10 cellular contexts compared by ENCODE assay signal in the genomic region with DNA sequence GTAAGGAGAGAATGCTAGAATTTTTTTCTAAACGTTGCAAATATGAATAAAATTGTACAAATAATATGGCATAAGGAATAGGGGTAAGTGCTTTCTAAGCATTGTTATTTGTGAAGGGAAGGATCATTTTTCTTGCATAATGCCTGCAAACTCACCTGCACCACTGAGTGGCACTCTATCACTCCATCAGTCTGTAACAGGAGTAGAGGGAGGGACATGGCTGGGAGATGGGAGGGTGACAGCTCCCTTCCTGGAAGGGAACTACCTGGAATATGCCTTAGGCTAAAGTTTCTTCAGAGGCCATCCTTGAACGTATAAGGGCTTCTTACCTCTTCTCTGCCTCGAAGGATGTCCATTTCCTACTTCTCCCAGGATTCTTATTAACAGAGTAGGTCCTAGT. TPM values are rescaled to one million over a fixed set of nuclear protein-coding genes. Genes with fewer than 3 reads are reported as not detected.
DNase-seq lines count a peak whose midpoint lies in the region; ATAC-seq and TF ChIP-seq lines count a peak whose summit lies in the region.
"Had no signal": no experiment of that assay in that cellular context is flagged by ENCODE, and none has a peak within 500 bp of the region (broad histone marks: within the 10 kb centered on the region; RNA-seq: fewer than 3 reads in every experiment).

No MANE protein-coding gene starts in this region.

- no peaks in the 10 kb centered on the region for H3K27me3 ChIP-seq in BE2C

- no peaks in the 10 kb centered on the region for H3K9me3 ChIP-seq in BE2C

- no peaks in the 10 kb centered on the region for H3K36me3 ChIP-seq in BE2C

- ATAC-seq in GM21529 (IDR thresholded peaks at IDR 0.05; ENCODE audit: unreplicated experiment): no peak
- ATAC-seq in GM19397 (IDR thresholded peaks at IDR 0.05; ENCODE audit: unreplicated experiment): no peak

- DNase-seq in BE2C (peak; percentile 8), HuH-7.5 (ENCODE audit: low spot score) (peak; percentile 10), RKO (ENCODE audit: low spot score) (peak; percentile 7), islet precursor cell (peak; percentile 80), Ammon's horn (ENCODE audit: low spot score) (no peak), T-helper 2 cell (no peak)
- DNase-seq: CD4-positive, CD25-positive, alpha-beta regulatory T cell; stimulated activated CD4-positive, alpha-beta T cell treated with anti-CD3 and anti-CD28 coated beads, Interleukin-15, amount 100 ng/mL, for 24 hours had no signal

- peak; percentile 58 for TF ChIP-seq CTCF in BE2C (IDR thresholded peaks at IDR 0.05; ENCODE audit: low read depth, low read length)

- no peak overlapping the region for H3K4me3 ChIP-seq in BE2C (ENCODE audit: low read depth, low read length)

- H3K4me1 ChIP-seq in BE2C: no peaks in the 10 kb centered on the region

RNA-seq across cellular contexts. Expression of a gene that starts 3.0 kb away (rescaled TPM):
- 0.60 TPM for polyA plus RNA-seq in BE2C (2012; ENCODE audit: insufficient read depth, insufficient read length, low read depth)
- polyA plus RNA-seq: CD4-positive, CD25-positive, alpha-beta regulatory T cell had no signal

Comparison
In these comparisons a context has a peak if more than half of its experiments do, and no peak if none do; other contexts are left out.
1. DNase-seq: peak in BE2C (single experiment), HuH-7.5 (single experiment), RKO (single experiment) and islet precursor cell (single experiment); none in Ammon's horn (single experiment) and T-helper 2 cell (0 of 5).